Comparison of ENCODE assay signal across 18 cellular contexts in the genomic region with DNA sequence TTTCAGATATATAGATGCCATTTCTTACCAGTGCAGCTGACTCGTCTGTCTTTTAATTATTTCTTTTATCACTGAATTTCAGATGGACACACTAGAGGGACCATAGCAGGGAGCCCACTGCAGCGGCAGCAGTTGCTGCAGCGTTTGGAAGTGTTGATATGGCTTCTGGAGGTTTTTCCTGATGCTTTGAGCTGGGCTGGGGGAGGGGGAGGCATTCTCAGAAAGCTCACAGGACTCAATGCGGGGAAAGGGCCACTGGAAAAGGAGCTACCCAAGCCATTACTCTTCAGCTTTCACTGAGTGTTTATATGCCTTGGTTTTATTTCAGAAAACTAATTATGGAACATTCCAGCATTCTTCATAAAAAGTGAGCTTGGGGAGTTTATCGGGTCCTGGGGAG.
"Had no signal": no experiment of that assay in that cellular context is flagged by ENCODE, and none has a peak within 500 bp of the region (broad histone marks: within the 10 kb centered on the region; RNA-seq: fewer than 3 reads in every experiment).

No MANE protein-coding gene starts in this region.

- H3K36me3 Mint-ChIP-seq: natural killer cell; stimulated activated naive B cell treated with anti-CD40 and anti-IgM and Interleukin-4, amounts not matched to agents 10 μg/mL and 1 μg/mL and 100 μg/mL, for 72 hours had no signal

- ATAC-seq: left lobe of liver; natural killer cell; sciatic nerve; stimulated activated naive B cell treated with anti-CD40 and anti-IgM and Interleukin-4, amounts not matched to agents 10 μg/mL and 1 μg/mL and 100 μg/mL, for 72 hours; stimulated activated naive CD8-positive, alpha-beta T cell treated with anti-CD3 and anti-CD28 coated beads, Interleukin-15, amount 100 ng/mL, for 72 hours had no signal

- H3K27ac ChIP-seq: coronary artery, hepatocyte, spleen, testis, transverse colon had no signal

- H3K27me3 Mint-ChIP-seq: stimulated activated naive B cell treated with anti-CD40 and anti-IgM and Interleukin-4, amounts not matched to agents 10 μg/mL and 1 μg/mL and 100 μg/mL, for 72 hours; stimulated activated naive CD8-positive, alpha-beta T cell treated with anti-CD3 and anti-CD28 coated beads, Interleukin-15, amount 100 ng/mL, for 72 hours had no signal

- H3K4me3 ChIP-seq: coronary artery, hepatocyte, spleen, testis, transverse colon had no signal

- H3K36me3 ChIP-seq: spleen, transverse colon had no signal

- H3K9me3 ChIP-seq: spleen, testis, transverse colon had no signal

- H3K4me3 Mint-ChIP-seq: natural killer cell; stimulated activated naive B cell treated with anti-CD40 and anti-IgM and Interleukin-4, amounts not matched to agents 10 μg/mL and 1 μg/mL and 100 μg/mL, for 72 hours; stimulated activated naive CD8-positive, alpha-beta T cell treated with anti-CD3 and anti-CD28 coated beads, Interleukin-15, amount 100 ng/mL, for 72 hours had no signal

- H3K9me3 Mint-ChIP-seq: stimulated activated naive B cell treated with anti-CD40 and anti-IgM and Interleukin-4, amounts not matched to agents 10 μg/mL and 1 μg/mL and 100 μg/mL, for 72 hours; stimulated activated naive CD8-positive, alpha-beta T cell treated with anti-CD3 and anti-CD28 coated beads, Interleukin-15, amount 100 ng/mL, for 72 hours had no signal

- H3K27ac Mint-ChIP-seq: natural killer cell; stimulated activated naive B cell treated with anti-CD40 and anti-IgM and Interleukin-4, amounts not matched to agents 10 μg/mL and 1 μg/mL and 100 μg/mL, for 72 hours; stimulated activated naive CD8-positive, alpha-beta T cell treated with anti-CD3 and anti-CD28 coated beads, Interleukin-15, amount 100 ng/mL, for 72 hours had no signal

- H2AFZ ChIP-seq: hepatocyte had no signal

- H3K4me1 Mint-ChIP-seq: natural killer cell; stimulated activated naive B cell treated with anti-CD40 and anti-IgM and Interleukin-4, amounts not matched to agents 10 μg/mL and 1 μg/mL and 100 μg/mL, for 72 hours; stimulated activated naive CD8-positive, alpha-beta T cell treated with anti-CD3 and anti-CD28 coated beads, Interleukin-15, amount 100 ng/mL, for 72 hours had no signal

- DNase-seq: effector CD4-positive, alpha-beta T cell; foreskin melanocyte; head of caudate nucleus; mammary epithelial cell; natural killer cell; posterior cingulate gyrus; spleen; stimulated activated CD4-positive, alpha-beta T cell treated with anti-CD3 and anti-CD28 coated beads, Interleukin-15, amount 100 ng/mL, for 24 hours; stimulated activated CD4-positive, alpha-beta T cell treated with anti-CD3 and anti-CD28 coated beads, Interleukin-1b, Interleukin-23, amount 100 ng/mL, for 48 hours; stimulated activated CD4-positive, alpha-beta T cell treated with anti-CD3 and anti-CD28 coated beads, Interleukin-4, amount 100 ng/mL, for 4 hours; stimulated activated naive B cell treated with anti-CD40 and anti-IgM and Interleukin-4, amounts not matched to agents 10 μg/mL and 1 μg/mL and 100 μg/mL, for 72 hours; stimulated activated naive CD8-positive, alpha-beta T cell treated with anti-CD3 and anti-CD28 coated beads, Interleukin-15, amount 100 ng/mL, for 72 hours; testis; transverse colon had no signal

- H3K4me2 ChIP-seq: hepatocyte had no signal

- H3K4me1 ChIP-seq: spleen, testis had no signal

- H3K79me2 ChIP-seq: hepatocyte had no signal

- H3K27me3 ChIP-seq: hepatocyte, spleen, testis had no signal
